11 cellular contexts compared by ENCODE assay signal in the genomic region with DNA sequence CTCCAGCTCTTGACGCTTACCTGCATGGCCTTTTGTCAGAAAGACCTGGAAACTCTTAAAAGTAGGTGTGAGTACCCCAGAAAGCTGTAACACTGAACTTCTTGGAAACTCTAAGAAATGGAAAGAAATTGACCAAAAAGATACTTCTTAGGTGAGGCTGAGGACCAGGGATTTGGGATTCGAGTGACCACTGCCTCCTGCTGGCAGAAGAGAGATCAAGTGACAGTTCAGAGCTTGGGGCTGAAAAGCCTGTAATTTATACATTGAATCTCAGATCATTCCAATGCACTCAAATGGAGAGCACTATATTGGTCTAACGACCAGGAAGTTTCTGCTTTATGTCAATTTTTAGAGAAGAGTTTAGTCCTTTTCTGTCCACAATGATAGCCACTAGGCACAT.
A peak's percentile ranks its signal among the peaks of the same experiment; 100 is the strongest.
DNase-seq lines count a peak whose midpoint lies in the region; ATAC-seq and TF ChIP-seq lines count a peak whose summit lies in the region.
"Had no signal": no experiment of that assay in that cellular context is flagged by ENCODE, and none has a peak within 500 bp of the region (broad histone marks: within the 10 kb centered on the region; RNA-seq: fewer than 3 reads in every experiment).

No MANE protein-coding gene starts in this region.

- no peak overlapping the region for H2AK5ac ChIP-seq in mesendoderm (ENCODE audit: low read length)

- intact Hi-C loops in dorsolateral prefrontal cortex (cut with DNase I), result loop anchor here in 1 of 2 donors (5.0 kb wide), 1 partner anchor 36 kb away; no protein-coding TSS in a partner anchor

- no peaks in the 10 kb centered on the region for H3K36me3 ChIP-seq in Karpas-422 (ENCODE audit: insufficient read depth, low read length)
- H3K36me3 ChIP-seq in mesendoderm (ENCODE audit: control insufficient read depth, insufficient read depth, low read length), result no peaks in the 10 kb centered on the region

- no peak overlapping the region for H2BK5ac ChIP-seq in mesendoderm (ENCODE audit: low read length)

- H3K9ac ChIP-seq in Karpas-422 (ENCODE audit: low read length) (no peak overlapping the region), mesendoderm (ENCODE audit: low read length) (no peak overlapping the region)

- no peak overlapping the region for H2BK15ac ChIP-seq in mesendoderm (replicated peaks; ENCODE audit: low read depth)

- H3K4ac ChIP-seq in mesendoderm (ENCODE audit: low read depth, low read length), result peak overlapping the region; percentile 36

- no peak overlapping the region for H3K23ac ChIP-seq in mesendoderm (ENCODE audit: low read length)

- WGBS in mesendoderm (ENCODE audit: extremely low coverage, insufficient coverage, low lambda C conversion rate), result no CpG with 5 or more reads among the region's 3 CpGs

- no peak overlapping the region for H4K8ac ChIP-seq in mesendoderm (ENCODE audit: low read depth, low read length)

- no peaks in the 10 kb centered on the region for H3K9me2 ChIP-seq in Karpas-422 (replicated peaks; ENCODE audit: insufficient read depth, low read length)

- H3K4me1 ChIP-seq in Karpas-422 (ENCODE audit: low read length), result no peaks in the 10 kb centered on the region
- no peaks in the 10 kb centered on the region for H3K4me1 ChIP-seq in mesendoderm (ENCODE audit: control insufficient read depth, low read depth, low read length)

- H3K27ac ChIP-seq in Karpas-422 (ENCODE audit: low read length) (no peak overlapping the region), dorsolateral prefrontal cortex (no peak overlapping the region), mesendoderm (ENCODE audit: low read depth, low read length) (no peak overlapping the region)

- no peak overlapping the region for H3K4me3 ChIP-seq in Karpas-422 (ENCODE audit: low read length)
- no peak overlapping the region for H3K4me3 ChIP-seq in dorsolateral prefrontal cortex
- no peak overlapping the region for H3K4me3 ChIP-seq in mesendoderm (ENCODE audit: low read length)

- no peaks in the 10 kb centered on the region for H3K27me3 ChIP-seq in Karpas-422 (ENCODE audit: low read length)
- peaks cover 0 to 5% (median 0%) of the 10 kb centered on the region in 45 donors for H3K27me3 ChIP-seq in dorsolateral prefrontal cortex
- no peaks in the 10 kb centered on the region for H3K27me3 ChIP-seq in mesendoderm (ENCODE audit: insufficient read depth, low read length, poor library complexity)

- no peaks in the 10 kb centered on the region for H3K9me3 ChIP-seq in Karpas-422 (ENCODE audit: low read length)

- no peak overlapping the region for H4K5ac ChIP-seq in mesendoderm (ENCODE audit: low read length)

- H3K18ac ChIP-seq in mesendoderm (ENCODE audit: low read length), result no peak overlapping the region

- H3K56ac ChIP-seq in mesendoderm (ENCODE audit: low read length), result no peak overlapping the region

- no peak overlapping the region for H2AFZ ChIP-seq in Karpas-422 (ENCODE audit: low read length)

- no peaks in the 10 kb centered on the region for H3K79me1 ChIP-seq in mesendoderm (ENCODE audit: low read length)

- TF ChIP-seq CTCF in dorsolateral prefrontal cortex (IDR thresholded peaks at IDR 0.05 in 54 of 56, conservative IDR thresholded peaks at IDR 0.05 in 2 of 56; ENCODE audit: low read depth in 1 of 56, partially characterized antibody in 56 of 56), result peak in 50 of 56 donors; percentile 18 to 63 (median 46)

- H4K20me1 ChIP-seq in Karpas-422 (ENCODE audit: insufficient read depth, low read depth, low read length), result no peaks in the 10 kb centered on the region

- H3K79me2 ChIP-seq in Karpas-422 (ENCODE audit: low read length) (no peaks in the 10 kb centered on the region), mesendoderm (ENCODE audit: control insufficient read depth, insufficient read depth, low read length) (no peaks in the 10 kb centered on the region)

- ATAC-seq in GM21528 (IDR thresholded peaks at IDR 0.05; ENCODE audit: low FRiP score, unreplicated experiment), result no peak

- no peak overlapping the region for H2BK120ac ChIP-seq in mesendoderm (ENCODE audit: low read depth, low read length)

- H3K4me2 ChIP-seq in Karpas-422 (ENCODE audit: low read depth, low read length, poor library complexity, severe bottlenecking) (no peak overlapping the region), mesendoderm (ENCODE audit: low read length) (no peak overlapping the region)

- peak; percentile 23 for DNase-seq in EH (ENCODE audit: low read depth)
- peak; percentile 56 for DNase-seq in Karpas-422
- DNase-seq in dorsolateral prefrontal cortex, result no peak
- peak; percentile 53 for DNase-seq in mesendoderm
- DNase-seq in NCI-H2029 treated with DMSO at 0.1 percent for 48 hours (lab: John Stamatoyannopoulos, UW), result no peak
- DNase-seq in 8988T, result no peak
- no peak for DNase-seq in NCI-H1694 treated with DMSO at 0.1 percent for 48 hours (lab: John Stamatoyannopoulos, UW)
- DNase-seq: activated CD8-positive, alpha-beta memory T cell treated with anti-CD3 and anti-CD28 coated beads, Interleukin-2, amount 50 U/mL, for 4 hours; effector CD8-positive, alpha-beta T cell; naive B cell had no signal

Comparison
In these comparisons a context has a peak if more than half of its experiments do, and no peak if none do; other contexts are left out.
1. DNase-seq: peak in EH (single experiment), Karpas-422 (single experiment) and mesendoderm (single experiment); none in dorsolateral prefrontal cortex (0 of 10), NCI-H2029 treated with DMSO at 0.1 percent for 48 hours (single experiment), 8988T (single experiment) and NCI-H1694 treated with DMSO at 0.1 percent for 48 hours (single experiment).